In genomic region chr14:68076451-68076850, GRCh38 we compare ENCODE assay signal across 26 cellular contexts.
DNase-seq lines count a peak whose midpoint lies in the region; ATAC-seq, FAIRE-seq and TF ChIP-seq lines count a peak whose summit lies in the region.
"Had no signal": no experiment of that assay in that cellular context is flagged by ENCODE, and none has a peak within 500 bp of the region (broad histone marks: within the 10 kb centered on the region; RNA-seq: fewer than 3 reads in every experiment).

No MANE protein-coding gene starts in this region.

- H3K4me3 ChIP-seq in cardiac fibroblast (replicated peaks in 1 of 2; ENCODE audit: low read depth in 2 of 2, low read length in 2 of 2) (no peak overlapping the region), kidney (ENCODE audit: low read length in 2 of 2) (no peak overlapping the region)
- H3K4me3 ChIP-seq: K562, SJCRH30 had no signal

- no peaks in the 10 kb centered on the region for H3K36me3 ChIP-seq in kidney (ENCODE audit: control insufficient read depth in 1 of 2, insufficient read depth in 2 of 2, low read length in 2 of 2)
- H3K36me3 ChIP-seq: neutrophil, SJCRH30 had no signal

- peaks cover 0 to 10% of the 10 kb centered on the region in 2 donors for H3K9me3 ChIP-seq in kidney (ENCODE audit: control insufficient read depth in 1 of 2, low read length in 2 of 2)
- H3K9me3 ChIP-seq: neutrophil had no signal

- DNase-seq in AG08396 (ENCODE audit: low spot score) = peak; percentile 26
- peak; percentile 26 for DNase-seq in LHCN-M2 (ENCODE audit: low read depth)
- DNase-seq in cardiac fibroblast (ENCODE audit: low read depth in 2 of 2) = peak; percentile 14 to 48
- DNase-seq in iris pigment epithelial cell (ENCODE audit: low read depth) = peak; percentile 66
- no peak for DNase-seq in left cardiac atrium
- no peak for DNase-seq in activated CD4-positive, alpha-beta T cell treated with anti-CD3 and anti-CD28 coated beads, Interleukin-2, amount 50 U/mL, for 1 hour
- no peak for DNase-seq in kidney
- DNase-seq: ACHN; activated CD4-positive, CD25-positive, alpha-beta regulatory T cell; activated naive CD8-positive, alpha-beta T cell treated with anti-CD3 and anti-CD28 coated beads, Interleukin-2, amount 10 ng/mL, durations not matched to agents 7 days and 5 days; CD4-positive, CD25-positive, alpha-beta regulatory T cell; central memory CD4-positive, alpha-beta T cell; DMS53; effector CD8-positive, alpha-beta T cell; GOT3; NCI-H1048; NCI-H526 treated with DMSO at 0.1 percent for 48 hours; right cardiac atrium; SJCRH30; stimulated activated naive CD8-positive, alpha-beta T cell treated with anti-CD3 and anti-CD28 coated beads, Interleukin-15, Interleukin-2, amounts not matched to agents 100 U/mL and 50 U/mL, for 24 hours; trophoblast cell had no signal

- H3K4me1 ChIP-seq in kidney (ENCODE audit: control insufficient read depth in 1 of 2, insufficient read depth in 1 of 2, low read depth in 1 of 2, low read length in 2 of 2) = no peaks in the 10 kb centered on the region

- H3K27ac ChIP-seq in kidney (ENCODE audit: low read depth in 2 of 2, low read length in 2 of 2) = no peak overlapping the region
- H3K27ac ChIP-seq: neutrophil, SJCRH30 had no signal

- H3K9ac ChIP-seq in kidney (ENCODE audit: low read length in 2 of 2) = no peak overlapping the region

- no peak for FAIRE-seq in kidney (lab: Jason Lieb, UNC)
- FAIRE-seq: frontal cortex, GM18507, K562 had no signal

- ATAC-seq in GM21529 (IDR thresholded peaks at IDR 0.05; ENCODE audit: unreplicated experiment) (no peak), left cardiac atrium (no peak)
- ATAC-seq: K562; right cardiac atrium; stimulated activated naive CD8-positive, alpha-beta T cell treated with anti-CD3 and anti-CD28 coated beads, Interleukin-15, Interleukin-2, amounts not matched to agents 100 U/mL and 50 U/mL, for 24 hours had no signal

- intact Hi-C loops in left cardiac atrium (cut with DNase I) (no loop called here), kidney (cut with DNase I) (no loop called here)

- TF ChIP-seq CTCF in cardiac fibroblast (IDR thresholded peaks at IDR 0.05; ENCODE audit: low read depth, low read length) (no peak), kidney (IDR thresholded peaks at IDR 0.05; ENCODE audit: borderline replicate concordance, extremely low read depth, insufficient read depth) (no peak)

Comparison
In these comparisons a context has a peak if more than half of its experiments do, and no peak if none do; other contexts are left out.
1. DNase-seq: peak in AG08396 (single experiment), LHCN-M2 (single experiment), cardiac fibroblast (2 of 2) and iris pigment epithelial cell (single experiment); none in left cardiac atrium (single experiment), activated CD4-positive, alpha-beta T cell treated with anti-CD3 and anti-CD28 coated beads, Interleukin-2, amount 50 U/mL, for 1 hour (single experiment) and kidney (single experiment).